30 cellular contexts compared by ENCODE assay signal in the genomic region with DNA sequence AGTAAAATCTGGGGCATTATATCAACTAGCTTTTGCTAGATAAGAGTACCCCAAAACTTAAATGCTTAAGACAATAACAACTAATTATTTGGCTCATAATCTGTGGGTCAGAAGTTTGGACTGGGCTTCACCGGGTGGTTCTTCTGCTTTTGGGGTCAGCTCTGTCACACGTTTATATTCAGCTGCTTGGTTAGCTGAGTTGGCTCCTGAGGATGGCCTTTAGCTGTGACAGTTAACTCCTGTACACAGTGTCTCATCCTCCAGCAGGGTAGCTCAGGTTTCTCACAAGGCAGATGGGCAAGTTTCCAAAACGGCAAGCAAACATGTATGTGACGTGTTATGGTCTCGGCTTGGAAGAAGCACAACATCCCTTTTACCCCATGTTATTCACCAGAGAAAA.
"Had no signal": no experiment of that assay in that cellular context is flagged by ENCODE, and none has a peak within 500 bp of the region (broad histone marks: within the 10 kb centered on the region; RNA-seq: fewer than 3 reads in every experiment).

No MANE protein-coding gene starts in this region.

- ATAC-seq: effector memory CD8-positive, alpha-beta T cell; left colon; naive thymus-derived CD4-positive, alpha-beta T cell; pancreas had no signal

- H3K27me3 ChIP-seq: adrenal gland, pancreas, testis, transverse colon had no signal

- DNase-seq: activated CD4-positive, alpha-beta T cell treated with anti-CD3 and anti-CD28 coated beads for 4 hours; activated CD4-positive, alpha-beta T cell treated with anti-CD3 and anti-CD28 coated beads, Interleukin-2, amount 50 U/mL, for 4 hours; activated effector memory CD4-positive, alpha-beta T cell treated with anti-CD3 and anti-CD28 coated beads, Interleukin-2, amount 50 U/mL, for 16 hours; activated naive CD4-positive, alpha-beta T cell treated with anti-CD3 and anti-CD28 coated beads for 36 hours; activated naive CD8-positive, alpha-beta T cell treated with anti-CD3 and anti-CD28 coated beads for 36 hours; adrenal gland; aorta; effector memory CD8-positive, alpha-beta T cell; head of caudate nucleus; hippocampal formation; left colon; mammary epithelial cell; naive thymus-derived CD4-positive, alpha-beta T cell; nucleus accumbens; pancreas; psoas muscle; stimulated activated CD4-positive, alpha-beta T cell treated with anti-CD3 and anti-CD28 coated beads, Interleukin-15, amount 100 ng/mL, for 24 hours; stimulated activated CD4-positive, alpha-beta T cell treated with anti-CD3 and anti-CD28 coated beads, Interleukin-2, amount 100 ng/mL, for 24 hours; stimulated activated naive CD4-positive, alpha-beta T cell; testis; transverse colon had no signal

- H3K27ac Mint-ChIP-seq: activated naive CD4-positive, alpha-beta T cell treated with anti-CD3 and anti-CD28 coated beads for 36 hours; activated naive CD8-positive, alpha-beta T cell treated with anti-CD3 and anti-CD28 coated beads for 36 hours; brain; effector memory CD8-positive, alpha-beta T cell; mesothelial cell of epicardium; naive thymus-derived CD4-positive, alpha-beta T cell; T-helper 2 cell treated with Interferon-gamma antibody and Interleukin-4, amounts not matched to agents 5 μg/mL and 100 μg/mL, for 36 hours had no signal

- H3K4me1 ChIP-seq: pancreas, testis, transverse colon had no signal

- H3K27me3 Mint-ChIP-seq: activated naive CD8-positive, alpha-beta T cell treated with anti-CD3 and anti-CD28 coated beads for 36 hours; naive thymus-derived CD4-positive, alpha-beta T cell had no signal

- H3K36me3 Mint-ChIP-seq: brain; naive thymus-derived CD4-positive, alpha-beta T cell had no signal

- H3K4me3 Mint-ChIP-seq: activated naive CD4-positive, alpha-beta T cell treated with anti-CD3 and anti-CD28 coated beads for 36 hours; activated naive CD8-positive, alpha-beta T cell treated with anti-CD3 and anti-CD28 coated beads for 36 hours; brain; effector memory CD8-positive, alpha-beta T cell; mesothelial cell of epicardium; naive thymus-derived CD4-positive, alpha-beta T cell; T-helper 2 cell treated with Interferon-gamma antibody and Interleukin-4, amounts not matched to agents 5 μg/mL and 100 μg/mL, for 36 hours had no signal

- H3K4me3 ChIP-seq: adrenal gland, cardiac muscle cell, coronary artery, pancreas, psoas muscle, testis, transverse colon had no signal

- FAIRE-seq: endothelial cell of umbilical vein, keratinocyte, pancreas, TTC549 had no signal

- H3K9me3 Mint-ChIP-seq: activated naive CD4-positive, alpha-beta T cell treated with anti-CD3 and anti-CD28 coated beads for 36 hours; T-helper 2 cell treated with Interferon-gamma antibody and Interleukin-4, amounts not matched to agents 5 μg/mL and 100 μg/mL, for 36 hours had no signal

- H3K36me3 ChIP-seq: adrenal gland, cardiac muscle cell, pancreas, transverse colon had no signal

- H3K27ac ChIP-seq: adrenal gland, cardiac muscle cell, coronary artery, pancreas, testis, transverse colon, VCaP had no signal

- H3K4me1 Mint-ChIP-seq: naive thymus-derived CD4-positive, alpha-beta T cell had no signal

- H3K9me3 ChIP-seq: adrenal gland, pancreas, psoas muscle, testis, transverse colon had no signal
